Comparison of ENCODE assay signal across 8 cellular contexts in the genomic region with DNA sequence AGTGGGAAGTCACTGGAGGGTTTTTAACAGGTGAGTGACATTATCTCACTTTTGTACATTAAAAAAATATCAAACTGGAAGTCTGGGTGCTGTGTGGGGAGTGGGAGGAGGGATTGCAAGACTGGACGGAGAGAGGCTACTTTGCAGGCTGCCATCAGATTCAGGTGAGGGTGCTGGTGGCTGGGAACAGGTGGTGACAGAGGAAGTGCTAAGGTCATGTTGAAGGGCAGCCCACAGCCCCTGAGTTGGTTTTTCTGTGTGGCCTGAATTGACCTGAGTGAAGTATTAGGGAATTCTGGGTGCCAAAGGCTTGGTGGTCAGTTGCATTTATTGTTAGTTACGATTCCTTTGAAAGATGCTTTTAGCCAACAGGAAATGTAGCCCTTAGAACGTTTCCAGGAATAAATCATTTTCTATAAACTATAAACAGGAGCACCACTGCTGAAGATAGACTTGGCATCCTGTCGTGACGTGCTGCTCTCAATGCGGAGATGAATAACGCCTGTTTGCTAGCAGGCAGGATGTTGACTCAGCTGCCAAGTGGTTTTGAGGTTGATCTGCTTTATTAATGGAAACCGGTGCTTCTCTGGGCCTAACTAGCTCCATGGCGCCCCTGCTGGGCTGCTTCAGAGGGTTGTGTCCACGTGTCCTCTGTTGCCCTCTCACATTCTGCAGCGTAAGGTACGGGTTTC.
DNase-seq lines count a peak whose midpoint lies in the region; ATAC-seq, FAIRE-seq and TF ChIP-seq lines count a peak whose summit lies in the region.

No MANE protein-coding gene starts in this region.

- H4K91ac ChIP-seq in IMR-90 (ENCODE audit: insufficient read depth, low read depth, low read length): peak overlapping the region; percentile 80

- H2BK120ac ChIP-seq in IMR-90 (ENCODE audit: low read depth, low read length): peak overlapping the region; percentile 95

- peak overlapping the region; percentile 55 for H3K14ac ChIP-seq in IMR-90 (replicated peaks; ENCODE audit: low read depth, low read length)

- CTCF ChIA-PET in IMR-90 (lab: Yijun Ruan, JAX) (interaction anchor here (0.6 kb wide), 1 partner anchor 10 kb away, joined by 3 read pairs; no protein-coding TSS in a partner anchor), HepG2 (lab: Yijun Ruan, JAX; ENCODE audit: low intra/inter-chr PET ratio, low total read pairs) (no interaction called here)

- H4K8ac ChIP-seq in IMR-90 (ENCODE audit: low read depth in 2 of 2, low read length in 2 of 2): peak overlapping the region; percentile 58 to 90

- TF ChIP-seq RAD21 in IMR-90 (IDR thresholded peaks at IDR 0.05; ENCODE audit: low read length): peak; percentile 58
- TF ChIP-seq RAD21 in HepG2 (CRISPR knock-in tag; IDR thresholded peaks at IDR 0.05): no peak

- in situ Hi-C loops in IMR-90 (cut with MboI; ENCODE audit: low sequenced_read_pairs): no loop called here
- in situ Hi-C loops in astrocyte of the cerebellum (cut with HindIII; ENCODE audit: low sequenced_read_pairs): no loop called here
- in situ Hi-C loops in HepG2 (cut with HindIII; ENCODE audit: extremely low pct_ligation_motif_present, low pct_unique_long_range_greater_than_20kb): no loop called here

- H3K9me3 ChIP-seq in IMR-90 (ENCODE audit: control insufficient read depth, insufficient read depth, low read length): no peaks in the 10 kb centered on the region; the same call in none of the 2 replicates
- peaks cover 31% of the 10 kb centered on the region; the same call in 1 of the 2 replicates for H3K9me3 ChIP-seq in HepG2 (ENCODE audit: low read length)
- peaks cover 0 to under 1% (median 0%) of the 10 kb centered on the region in 5 donors for H3K9me3 ChIP-seq in subcutaneous abdominal adipose tissue (ENCODE audit: control insufficient read depth in 5 of 5, low read length in 5 of 5)

- H2AFZ ChIP-seq in IMR-90 (replicated peaks; ENCODE audit: low read length, poor library complexity): peak overlapping the region; percentile 69
- H2AFZ ChIP-seq in HepG2 (ENCODE audit: low read length): no peak overlapping the region

- H4K5ac ChIP-seq in IMR-90 (ENCODE audit: low read depth, low read length): peak overlapping the region; percentile 37; the same call in 1 of the 2 replicates

- H3K4me2 ChIP-seq in IMR-90 (ENCODE audit: low read depth, low read length): no peak overlapping the region
- no peak overlapping the region for H3K4me2 ChIP-seq in HepG2 (ENCODE audit: low read depth, low read length)

- dilution Hi-C loops in IMR-90 (cut with HindIII; ENCODE audit: low sequenced_read_pairs, unreplicated experiment): no loop called here

- H4K20me1 ChIP-seq in IMR-90 (ENCODE audit: insufficient read depth, low read length): no peaks in the 10 kb centered on the region
- no peaks in the 10 kb centered on the region for H4K20me1 ChIP-seq in HepG2 (ENCODE audit: insufficient read depth, low read length)

- H3K23ac ChIP-seq in IMR-90 (ENCODE audit: low read depth, low read length): 0 out of 2 replicates have a peak overlapping the region, but pooled peaks have one; percentile 65

- no peaks in the 10 kb centered on the region for H3K79me2 ChIP-seq in HepG2 (ENCODE audit: insufficient read depth, low read length)

- H2AK9ac ChIP-seq in IMR-90 (replicated peaks; ENCODE audit: low read depth, low read length, poor library complexity): peak overlapping the region; percentile 47

- peak overlapping the region; percentile 83 for H2BK5ac ChIP-seq in IMR-90 (ENCODE audit: low read depth, low read length, poor library complexity, severe bottlenecking)

- TF ChIP-seq EP300 in HepG2 (IDR thresholded peaks at IDR 0.05; ENCODE audit: low read depth in 2 of 2, low read length in 2 of 2): no peak
- TF ChIP-seq EP300 in HepG2 (CRISPR knock-in tag; IDR thresholded peaks at IDR 0.05; ENCODE audit: borderline replicate concordance): no peak

- FAIRE-seq in HepG2 (lab: Jason Lieb, UNC): no peak

- H3K9ac ChIP-seq in IMR-90 (ENCODE audit: low read depth, low read length) (no peak overlapping the region), HepG2 (ENCODE audit: insufficient read depth, low read depth, low read length) (no peak overlapping the region), subcutaneous abdominal adipose tissue (ENCODE audit: low read length in 5 of 5) (no peak overlapping the region)

- H3K18ac ChIP-seq in IMR-90 (ENCODE audit: low read depth, low read length): peak overlapping the region; percentile 69; the same call in 1 of the 2 replicates

- no peak overlapping the region for H3K4me3 ChIP-seq in IMR-90 (ENCODE audit: insufficient read depth, low read depth, low read length)
- no peak overlapping the region for H3K4me3 ChIP-seq in astrocyte of the cerebellum (ENCODE audit: low read depth, low read length)
- H3K4me3 ChIP-seq in HepG2 (replicated peaks in 1 of 3; ENCODE audit: insufficient read depth in 1 of 3, low read depth in 2 of 3, low read length in 3 of 3): no peak overlapping the region
- peak overlapping the region in 1 of 5 donors; percentile 23 for H3K4me3 ChIP-seq in subcutaneous abdominal adipose tissue (ENCODE audit: low read depth in 1 of 5, low read length in 5 of 5)

- TF ChIP-seq CTCF in IMR-90 (conservative IDR thresholded peaks at IDR 0.05; ENCODE audit: low read depth, low read length) (peak; percentile 52), astrocyte of the cerebellum (IDR thresholded peaks at IDR 0.05; ENCODE audit: low read depth, low read length, missing control alignments) (peak; percentile 87), HepG2 (CRISPR knock-in tag; IDR thresholded peaks at IDR 0.05) (no peak)

- intact Hi-C loops in IMR-90 (cut with micrococcal nuclease): loop anchor here (5.0 kb wide), 1 partner anchor 167 kb away; no protein-coding TSS in a partner anchor
- intact Hi-C loops in HepG2 (cut with micrococcal nuclease; ENCODE audit: unreplicated experiment): no loop called here

- ATAC-seq in GM19025 (IDR thresholded peaks at IDR 0.05; ENCODE audit: low read depth, unreplicated experiment) (peak; percentile 71), IMR-90 (ENCODE audit: low read depth) (peak; percentile 88), HepG2 (peak; percentile 50; the same call in 2 of the 3 replicates)

- H3K4me1 ChIP-seq in IMR-90 (ENCODE audit: control insufficient read depth, insufficient read depth, low read length) (peaks cover 1% of the 10 kb centered on the region; the same call in 1 of the 2 replicates), HepG2 (ENCODE audit: insufficient read depth, low read length) (no peaks in the 10 kb centered on the region), subcutaneous abdominal adipose tissue (ENCODE audit: control insufficient read depth in 5 of 5, insufficient read depth in 5 of 5, low read length in 5 of 5) (peaks cover 0 to 16% (median 0%) of the 10 kb centered on the region in 5 donors)

- H3K9me1 ChIP-seq in IMR-90 (ENCODE audit: insufficient read depth, low read length): no peaks in the 10 kb centered on the region

- no peaks in the 10 kb centered on the region for H3K27me3 ChIP-seq in IMR-90 (ENCODE audit: control insufficient read depth, insufficient read depth, low read length)
- H3K27me3 ChIP-seq in HepG2 (ENCODE audit: control insufficient read depth in 1 of 2, insufficient read depth in 2 of 2, low read length in 2 of 2): no peaks in the 10 kb centered on the region; a peak in 1 of 5 replicates
- no peaks in the 10 kb centered on the region for H3K27me3 ChIP-seq in subcutaneous abdominal adipose tissue (ENCODE audit: control insufficient read depth in 5 of 5, insufficient read depth in 4 of 5, low read length in 5 of 5)

- peak overlapping the region; percentile 87 for H2BK15ac ChIP-seq in IMR-90 (ENCODE audit: low read depth, low read length)

- 0% methylated on average over 3 of the region's 12 CpGs; no CpG with 5 or more reads in 1 of the 2 experiments for WGBS in IMR-90 (ENCODE audit: extremely low coverage in 2 of 2, insufficient read length in 1 of 2), 2 experiments
- WGBS in HepG2 (ENCODE audit: low lambda C conversion rate): 15% methylated on average over 6 of the region's 12 CpGs

- POLR2A ChIA-PET in IMR-90 (lab: Charles Lee; ENCODE audit: unreplicated experiment) (no interaction called here), HepG2 (lab: Yijun Ruan, JAX) (no interaction called here)

- peak overlapping the region; percentile 33 for H3K56ac ChIP-seq in IMR-90 (ENCODE audit: extremely low read depth, insufficient read depth, low read length)

- BruUV-seq in IMR-90 (replicated peaks; lab: Mats Ljungman, UMichigan): no TSS peak
- no TSS peak for BruUV-seq in HepG2 (replicated peaks; lab: Mats Ljungman, UMichigan)

- H3K79me1 ChIP-seq in IMR-90 (ENCODE audit: low read depth in 1 of 2, low read length in 2 of 2): no peaks in the 10 kb centered on the region

- H3K36me3 ChIP-seq in IMR-90 (ENCODE audit: control insufficient read depth, insufficient read depth, low read length) (no peaks in the 10 kb centered on the region), HepG2 (replicated peaks in 1 of 2; ENCODE audit: control insufficient read depth in 1 of 2, insufficient read depth in 2 of 2, low read length in 2 of 2) (no peaks in the 10 kb centered on the region), subcutaneous abdominal adipose tissue (ENCODE audit: control insufficient read depth in 5 of 5, insufficient read depth in 5 of 5, low read length in 5 of 5) (no peaks in the 10 kb centered on the region)

- H2BK20ac ChIP-seq in IMR-90 (ENCODE audit: low read depth, low read length): peak overlapping the region; percentile 91

- H3K27ac ChIP-seq in IMR-90 (ENCODE audit: insufficient read depth, low read length) (peak overlapping the region; percentile 30; the same call in 1 of the 2 replicates), HepG2 (ENCODE audit: extremely low read length, insufficient read depth, low read length) (no peak overlapping the region), subcutaneous abdominal adipose tissue (ENCODE audit: low read depth, low read length) (peak overlapping the region; percentile 18)

- peak; percentile 78 for DNase-seq in AG08396 (ENCODE audit: low spot score)
- DNase-seq in IMR-90: peak; percentile 94
- peak; percentile 92 for DNase-seq in RPMI8226
- peak; percentile 97 for DNase-seq in astrocyte of the cerebellum (ENCODE audit: low read depth)
- no peak for DNase-seq in HepG2 (ENCODE audit: low spot score)
- no peak for DNase-seq in mesenteric fat pad (ENCODE audit: low spot score)

- peak overlapping the region; percentile 88 for H3K4ac ChIP-seq in IMR-90 (ENCODE audit: low read depth, low read length)

- H2AK5ac ChIP-seq in IMR-90 (ENCODE audit: low read depth, low read length): peak overlapping the region; percentile 84

- TF ChIP-seq POLR2A in IMR-90 (IDR thresholded peaks at IDR 0.05; ENCODE audit: low read depth, low read length) (no peak), HepG2 (IDR thresholded peaks at IDR 0.05; ENCODE audit: insufficient read depth in 1 of 2, low read depth in 2 of 2, low read length in 2 of 2) (no peak)

TF ChIP-seq in IMR-90, 13 proteins besides CTCF, POLR2A, EP300 and RAD21 (continues in another document):
- TF ChIP-seq MAFK (IDR thresholded peaks at IDR 0.05; ENCODE audit: low read depth, low read length) (no peak), SMC3 (IDR thresholded peaks at IDR 0.05; ENCODE audit: low read depth, low read length) (peak; percentile 30; the same call in 1 of the 2 replicates)

TF ChIP-seq in HepG2, 621 proteins besides CTCF, POLR2A, EP300 and RAD21:
- TF ChIP-seq NFYC (CRISPR knock-in tag; IDR thresholded peaks at IDR 0.05): no peak
- TF ChIP-seq MLLT10 (CRISPR knock-in tag; IDR thresholded peaks at IDR 0.05): no peak
- TF ChIP-seq NFKBIZ (CRISPR knock-in tag; IDR thresholded peaks at IDR 0.05): no peak

Comparison
In these comparisons a context has a peak if more than half of its experiments do, and no peak if none do; other contexts are left out.
1. DNase-seq: peak in AG08396 (single experiment), IMR-90 (single experiment), RPMI8226 (single experiment) and astrocyte of the cerebellum (single experiment); none in HepG2 (single experiment) and mesenteric fat pad (single experiment).
2. Peak in every context shown above with its lines, with median percentiles within 50 percentile points of each other: ATAC-seq.